In genomic region chr1:32464191-32464715, GRCh38 we compare ENCODE assay signal across 9 cellular contexts. TPM values are rescaled to one million over a fixed set of nuclear protein-coding genes. Genes with fewer than 3 reads are reported as not detected.
DNase-seq lines count a peak whose midpoint lies in the region; ATAC-seq, FAIRE-seq and TF ChIP-seq lines count a peak whose summit lies in the region.
"Had no signal": no experiment of that assay in that cellular context is flagged by ENCODE, and none has a peak within 500 bp of the region (broad histone marks: within the 10 kb centered on the region; RNA-seq: fewer than 3 reads in every experiment).

No MANE protein-coding gene starts in this region.

- TF ChIP-seq CTCF in fibroblast of villous mesenchyme (IDR thresholded peaks at IDR 0.05; ENCODE audit: insufficient read depth, low read depth, low read length): no peak
- TF ChIP-seq CTCF in pancreas (IDR thresholded peaks at IDR 0.05): no peak

- H3K4me3 ChIP-seq in H7 (ENCODE audit: insufficient read depth, low read depth, low read length) (peak overlapping the region; percentile 54), fibroblast of villous mesenchyme (ENCODE audit: low read depth, low read length) (peak overlapping the region; percentile 33), pancreas (peak overlapping the region; percentile 23 to 51 (median 32))

- H3K36me3 ChIP-seq in H7 (replicated peaks; ENCODE audit: control insufficient read depth, insufficient read depth, low read length) (no peaks in the 10 kb centered on the region), pancreas (no peaks in the 10 kb centered on the region)

- 4 to 6% methylated on average over 19 of the region's 19 CpGs for WGBS in pancreas, 2 donors

- ATAC-seq in SK-N-SH treated with all-trans-retinoic acid at 6 μM for 48 hours (peak; percentile 60), pancreas (peak; percentile 46 to 70 (median 64))

- H3K4me1 ChIP-seq in pancreas: peaks cover 0 to 5% (median 0%) of the 10 kb centered on the region in 3 donors

- no peak for FAIRE-seq in pancreas (lab: Jason Lieb, UNC)

- H3K27me3 ChIP-seq in H7 (ENCODE audit: control insufficient read depth, insufficient read depth, low read length): peaks cover 6% of the 10 kb centered on the region; the same call in 1 of the 2 replicates
- H3K27me3 ChIP-seq in pancreas: peaks cover 0 to 14% (median 0%) of the 10 kb centered on the region in 4 donors

- intact Hi-C loops in pancreas (cut with DNase I): no loop called here

- peak; percentile 23 for DNase-seq in H7
- DNase-seq in fibroblast of villous mesenchyme (ENCODE audit: low read depth): peak; percentile 12
- DNase-seq in pancreas: no peak
- DNase-seq in activated gamma-delta T cell (lab: John Stamatoyannopoulos, UW): no peak
- no peak for DNase-seq in occipital lobe (lab: John Stamatoyannopoulos, UW)
- no peak for DNase-seq in NOMO-1 treated with DMSO at 0.1 percent for 48 hours (lab: John Stamatoyannopoulos, UW; ENCODE audit: unreplicated experiment)
- no peak for DNase-seq in OCI-M1 (lab: John Stamatoyannopoulos, UW)

- H3K27ac ChIP-seq in pancreas: no peak overlapping the region

- H3K9me3 ChIP-seq in pancreas: no peaks in the 10 kb centered on the region

TF ChIP-seq in SK-N-SH treated with all-trans-retinoic acid at 6 μM for 48 hours, 23 proteins besides CTCF, POLR2A, EP300 and RAD21:
- TF ChIP-seq CSDC2 (CRISPR knock-in tag; IDR thresholded peaks at IDR 0.05) (no peak), CREB5 (CRISPR knock-in tag; IDR thresholded peaks at IDR 0.05; ENCODE audit: low read depth) (no peak), PATZ1 (CRISPR knock-in tag; IDR thresholded peaks at IDR 0.05; ENCODE audit: borderline replicate concordance) (no peak), ZNF8 (CRISPR knock-in tag; IDR thresholded peaks at IDR 0.05) (no peak), ZFP30 (CRISPR knock-in tag; IDR thresholded peaks at IDR 0.05) (no peak), TSHZ2 (CRISPR knock-in tag; IDR thresholded peaks at IDR 0.05) (no peak), GLIS3 (CRISPR knock-in tag; IDR thresholded peaks at IDR 0.05) (no peak)

RNA-seq across cellular contexts. Expression of gene ZBTB8B, which starts 0.6 kb away (rescaled TPM):
- total RNA-seq in H7 (2014; rRNA removed; shearing (Covaris generic)): 1.4 and 2.4 TPM in 2 replicates
- total RNA-seq in fibroblast of villous mesenchyme (not detected in 2 replicates), pancreas (under 1 TPM; under 0.01 to 0.06 (median under 0.01) TPM), occipital lobe (14.0 TPM)
- polyA plus RNA-seq in pancreas: under 1 TPM; 0.04 to 0.05 TPM
- total RNA-seq: HT1080 had no signal

Comparison
In these comparisons a context has a peak if more than half of its experiments do, and no peak if none do; other contexts are left out.
1. DNase-seq: peak in H7 (single experiment) and fibroblast of villous mesenchyme (single experiment); none in pancreas (0 of 6), activated gamma-delta T cell (single experiment), occipital lobe (single experiment), NOMO-1 treated with DMSO at 0.1 percent for 48 hours (single experiment) and OCI-M1 (single experiment).
2. Peak in every context shown above with its lines, with median percentiles within 50 percentile points of each other: H3K4me3 ChIP-seq.